26 cellular contexts compared by ENCODE assay signal in genomic region chr4:28759064-28759463, GRCh38.
"Had no signal": no experiment of that assay in that cellular context is flagged by ENCODE, and none has a peak within 500 bp of the region (broad histone marks: within the 10 kb centered on the region; RNA-seq: fewer than 3 reads in every experiment).

No MANE protein-coding gene starts in this region.

- H3K27me3 Mint-ChIP-seq: memory B cell; naive thymus-derived CD8-positive, alpha-beta T cell; stimulated activated naive CD8-positive, alpha-beta T cell treated with anti-CD3 and anti-CD28 coated beads, Interleukin-15, Interleukin-2, amounts not matched to agents 100 ng/mL and 50 ng/mL, for 24 hours; type B pancreatic cell had no signal

- H3K4me3 Mint-ChIP-seq: immature natural killer cell; memory B cell; naive thymus-derived CD8-positive, alpha-beta T cell; nephron; neural crest cell; stimulated activated effector memory CD8-positive, alpha-beta T cell treated with anti-CD3 and anti-CD28 coated beads, Interleukin-12 subunit alpha, Interleukin-12 subunit beta, amount 100 ng/mL, for 72 hours; stimulated activated naive CD8-positive, alpha-beta T cell treated with anti-CD3 and anti-CD28 coated beads, Interleukin-15, Interleukin-2, amounts not matched to agents 100 ng/mL and 50 ng/mL, for 24 hours; type B pancreatic cell had no signal

- H3K4me1 ChIP-seq: left ventricle myocardium inferior, pancreas, prostate gland, spleen, suprapubic skin, tibial nerve, vagina had no signal

- H3K27me3 ChIP-seq: pancreas, spleen, suprapubic skin, tibial nerve, vagina had no signal

- FAIRE-seq: pancreas, small intestine had no signal

- H3K4me3 ChIP-seq: left ventricle myocardium inferior, pancreas, prostate gland, spleen, suprapubic skin, thoracic aorta, tibial nerve, vagina had no signal

- H3K36me3 ChIP-seq: left ventricle myocardium inferior, pancreas, prostate gland, spleen, suprapubic skin, thoracic aorta, tibial nerve, vagina had no signal

- ATAC-seq: naive thymus-derived CD8-positive, alpha-beta T cell; pancreas; right cardiac atrium; sciatic nerve; stimulated activated effector memory CD8-positive, alpha-beta T cell treated with anti-CD3 and anti-CD28 coated beads, Interleukin-12 subunit alpha, Interleukin-12 subunit beta, amount 100 ng/mL, for 72 hours had no signal

- H3K27ac Mint-ChIP-seq: immature natural killer cell; memory B cell; naive thymus-derived CD8-positive, alpha-beta T cell; nephron; stimulated activated effector memory CD8-positive, alpha-beta T cell treated with anti-CD3 and anti-CD28 coated beads, Interleukin-12 subunit alpha, Interleukin-12 subunit beta, amount 100 ng/mL, for 72 hours; stimulated activated naive CD8-positive, alpha-beta T cell treated with anti-CD3 and anti-CD28 coated beads, Interleukin-15, Interleukin-2, amounts not matched to agents 100 ng/mL and 50 ng/mL, for 24 hours; type B pancreatic cell had no signal

- H3K9me3 ChIP-seq: left ventricle myocardium inferior, pancreas, prostate gland, suprapubic skin, thoracic aorta, tibial nerve, vagina had no signal

- DNase-seq: hypothalamus; immature natural killer cell; islet precursor cell; left ventricle myocardium inferior; naive thymus-derived CD8-positive, alpha-beta T cell; nucleus accumbens; pancreas; posterior cingulate gyrus; retina; right cardiac atrium; small intestine; spleen; stimulated activated CD4-positive, alpha-beta T cell treated with anti-CD3 and anti-CD28 coated beads, Interleukin-4, amount 100 ng/mL, for 24 hours; stimulated activated naive CD4-positive, alpha-beta T cell had no signal

- H3K4me1 Mint-ChIP-seq: immature natural killer cell; memory B cell; naive thymus-derived CD8-positive, alpha-beta T cell; nephron; neural crest cell; stimulated activated effector memory CD8-positive, alpha-beta T cell treated with anti-CD3 and anti-CD28 coated beads, Interleukin-12 subunit alpha, Interleukin-12 subunit beta, amount 100 ng/mL, for 72 hours had no signal

- H3K36me3 Mint-ChIP-seq: memory B cell; naive thymus-derived CD8-positive, alpha-beta T cell; stimulated activated effector memory CD8-positive, alpha-beta T cell treated with anti-CD3 and anti-CD28 coated beads, Interleukin-12 subunit alpha, Interleukin-12 subunit beta, amount 100 ng/mL, for 72 hours; type B pancreatic cell had no signal

- H3K9me3 Mint-ChIP-seq: nephron, neural crest cell, type B pancreatic cell had no signal

- H3K27ac ChIP-seq: left ventricle myocardium inferior, pancreas, prostate gland, spleen, suprapubic skin, thoracic aorta, tibial nerve, vagina had no signal
